Comparison of ENCODE assay signal across 20 cellular contexts in genomic region chr14:92244805-92245204, GRCh38.
DNase-seq lines count a peak whose midpoint lies in the region; ATAC-seq, FAIRE-seq and TF ChIP-seq lines count a peak whose summit lies in the region.
"Had no signal": no experiment of that assay in that cellular context is flagged by ENCODE, and none has a peak within 500 bp of the region (broad histone marks: within the 10 kb centered on the region; RNA-seq: fewer than 3 reads in every experiment).

No MANE protein-coding gene starts in this region.

- no peaks in the 10 kb centered on the region for H3K27me3 Mint-ChIP-seq in activated naive CD4-positive, alpha-beta T cell treated with anti-CD3 and anti-CD28 coated beads, Interleukin-2, amount 50 U/mL, for 24 hours
- peaks cover 7% of the 10 kb centered on the region for H3K27me3 Mint-ChIP-seq in activated T-cell treated with anti-CD3 and anti-CD28 coated beads, Interleukin-2, amount 50 U/mL, for 24 hours

- BruUV-seq in HCT116 (replicated peaks; lab: Mats Ljungman, UMichigan) (no TSS peak), GM12878 (replicated peaks; lab: Mats Ljungman, UMichigan) (no TSS peak)

- POLR2A ChIA-PET in HCT116 (lab: Charles Lee) = no interaction called here
- POLR2A ChIA-PET in GM12878 (lab: Charles Lee) = no interaction called here

- H3K4me3 Mint-ChIP-seq in activated naive CD4-positive, alpha-beta T cell treated with anti-CD3 and anti-CD28 coated beads, Interleukin-2, amount 50 U/mL, for 24 hours = no peak overlapping the region
- no peak overlapping the region for H3K4me3 Mint-ChIP-seq in activated T-cell treated with anti-CD3 and anti-CD28 coated beads, Interleukin-2, amount 50 U/mL, for 24 hours
- H3K4me3 Mint-ChIP-seq: CD4-positive, alpha-beta T cell; HFFc6 had no signal

- H3K27me3 ChIP-seq in HCT116 (ENCODE audit: insufficient read depth, low read length) (no peaks in the 10 kb centered on the region), GM12878 (replicated peaks in 1 of 2; ENCODE audit: control insufficient read depth in 2 of 2, insufficient read depth in 2 of 2, low read length in 1 of 2) (no peaks in the 10 kb centered on the region)

- TF ChIP-seq CTCF in HCT116 (IDR thresholded peaks at IDR 0.05 in 2 of 3, conservative IDR thresholded peaks at IDR 0.05 in 1 of 3; ENCODE audit: borderline replicate concordance in 1 of 3, insufficient read depth in 1 of 3, low read depth in 2 of 3, low read length in 2 of 3) (no peak), GM12878 (IDR thresholded peaks at IDR 0.05 in 2 of 3, conservative IDR thresholded peaks at IDR 0.05 in 1 of 3; ENCODE audit: control insufficient read depth in 2 of 3, extremely low read depth in 1 of 3, insufficient read depth in 1 of 3, low read depth in 3 of 3, low read length in 3 of 3) (no peak)

- ATAC-seq in HCT116 (no peak), GM12878 (no peak), GM21825 (IDR thresholded peaks at IDR 0.05; ENCODE audit: unreplicated experiment) (no peak)

- TF ChIP-seq EP300 in GM12878 (IDR thresholded peaks at IDR 0.05; ENCODE audit: borderline replicate concordance in 1 of 2, control insufficient read depth in 1 of 2, low read depth in 2 of 2, low read length in 2 of 2) = no peak

- no peaks in the 10 kb centered on the region for H3K4me1 Mint-ChIP-seq in activated naive CD4-positive, alpha-beta T cell treated with anti-CD3 and anti-CD28 coated beads, Interleukin-2, amount 50 U/mL, for 24 hours
- peaks cover 3% of the 10 kb centered on the region for H3K4me1 Mint-ChIP-seq in activated T-cell treated with anti-CD3 and anti-CD28 coated beads, Interleukin-2, amount 50 U/mL, for 24 hours (ENCODE audit: low read depth)

- H3K36me3 Mint-ChIP-seq in activated naive CD4-positive, alpha-beta T cell treated with anti-CD3 and anti-CD28 coated beads, Interleukin-2, amount 50 U/mL, for 24 hours = peaks cover 8% of the 10 kb centered on the region
- peaks cover 5% of the 10 kb centered on the region for H3K36me3 Mint-ChIP-seq in activated T-cell treated with anti-CD3 and anti-CD28 coated beads, Interleukin-2, amount 50 U/mL, for 24 hours (ENCODE audit: low read depth)

- H3K9me3 ChIP-seq in HCT116 (ENCODE audit: control insufficient read depth in 1 of 2, insufficient read depth in 1 of 2, low read depth in 1 of 2, low read length in 2 of 2) (peaks cover 8 to 22% of the 10 kb centered on the region in 2 experiments; a peak in 2 of 4 replicates), GM12878 (replicated peaks; ENCODE audit: control insufficient read depth, insufficient read depth, low read length) (peaks cover 11% of the 10 kb centered on the region), iPS-18c (ENCODE audit: control insufficient read depth, insufficient read depth, low read length) (peaks cover 17% of the 10 kb centered on the region)
- H3K9me3 ChIP-seq: HAP-1 had no signal

- DNase-seq in activated naive CD4-positive, alpha-beta T cell treated with anti-CD3 and anti-CD28 coated beads, Interleukin-2, amount 50 U/mL, for 16 hours = no peak
- no peak for DNase-seq in HCT116 (ENCODE audit: low read depth, low spot score)
- DNase-seq in GM12878 (ENCODE audit: low read depth, low spot score) = no peak
- no peak for DNase-seq in activated T-cell treated with anti-CD3 and anti-CD28 coated beads, Interleukin-2, amount 50 U/mL, for 24 hours
- DNase-seq in ACHN = no peak
- DNase-seq: AML-193; Caco-2; CD4-positive, alpha-beta T cell; DMS79 treated with DMSO at 0.1 percent for 48 hours; GM23248; HFFc6 had no signal

- peak overlapping the region; percentile 23 for H3K27ac Mint-ChIP-seq in activated naive CD4-positive, alpha-beta T cell treated with anti-CD3 and anti-CD28 coated beads, Interleukin-2, amount 50 U/mL, for 24 hours
- no peak overlapping the region for H3K27ac Mint-ChIP-seq in activated T-cell treated with anti-CD3 and anti-CD28 coated beads, Interleukin-2, amount 50 U/mL, for 24 hours
- H3K27ac Mint-ChIP-seq: CD4-positive, alpha-beta T cell; HFFc6 had no signal

- FAIRE-seq in GM12878 (lab: Jason Lieb, UNC) = no peak
- FAIRE-seq: D721Med, GM12891, GM19239 had no signal

- no peaks in the 10 kb centered on the region for H3K9me2 ChIP-seq in HCT116 (ENCODE audit: insufficient read depth)

- TF ChIP-seq RAD21 in HCT116 (IDR thresholded peaks at IDR 0.05; ENCODE audit: low read depth) = no peak
- TF ChIP-seq RAD21 in GM12878 (IDR thresholded peaks at IDR 0.05; ENCODE audit: insufficient read depth, low read depth, low read length) = no peak

- H2AFZ ChIP-seq in HCT116 (ENCODE audit: low read depth, low read length, poor library complexity, severe bottlenecking) (no peak overlapping the region), GM12878 (ENCODE audit: control insufficient read depth, low read depth, low read length) (no peak overlapping the region)
- H2AFZ ChIP-seq: GM23248 had no signal

- RAD21 ChIA-PET in HCT116 (lab: Charles Lee; ENCODE audit: low non-redundant PET in 1 of 2, low total read pairs in 2 of 2, uncharacterized antibody in 2 of 2, unreplicated experiment in 2 of 2) = no interaction called here
- RAD21 ChIA-PET in GM12878 (lab: Charles Lee; ENCODE audit: unreplicated experiment) = no interaction called here

- intact Hi-C loops in HCT116 (cut with micrococcal nuclease) = no loop called here
- intact Hi-C loops in GM12878 (cut with micrococcal nuclease; ENCODE audit: unreplicated experiment) = no loop called here

- CTCF ChIA-PET in HCT116 (lab: Charles Lee) (no interaction called here), GM12878 (lab: Yijun Ruan, JAX) (no interaction called here)

- H3K27ac ChIP-seq in HCT116 (ENCODE audit: low read depth, low read length) (no peak overlapping the region), GM12878 (ENCODE audit: control insufficient read depth, insufficient read depth) (no peak overlapping the region)
- H3K27ac ChIP-seq: C4-2B, GM23248, KMS-11 had no signal

- TF ChIP-seq POLR2A in HCT116 (IDR thresholded peaks at IDR 0.05; ENCODE audit: borderline replicate concordance, extremely low read depth, insufficient read depth, insufficient read length) (no peak), GM12878 (IDR thresholded peaks at IDR 0.05; ENCODE audit: low read depth, low read length) (no peak)

- no peaks in the 10 kb centered on the region for H3K36me3 ChIP-seq in HCT116 (ENCODE audit: control insufficient read depth in 1 of 2, insufficient read depth in 2 of 2, low read length in 2 of 2)
- H3K36me3 ChIP-seq in GM12878 (ENCODE audit: control insufficient read depth in 2 of 2, insufficient read depth in 2 of 2, low read length in 1 of 2) = no peaks in the 10 kb centered on the region
- H3K36me3 ChIP-seq: HAP-1 had no signal

- H3K4me3 ChIP-seq in HCT116 (replicated peaks in 1 of 2; ENCODE audit: low read depth in 1 of 2, low read length in 2 of 2) (no peak overlapping the region), GM12878 (no peak overlapping the region), iPS-18c (ENCODE audit: insufficient read depth, low read depth, low read length) (peak overlapping the region; percentile 24; the same call in 1 of the 2 replicates)
- H3K4me3 ChIP-seq: GM23248, HAP-1 had no signal

- H3K9ac ChIP-seq in HCT116 (ENCODE audit: low read length) (no peak overlapping the region), GM12878 (ENCODE audit: control insufficient read depth, insufficient read depth, low read length) (no peak overlapping the region)
- H3K9ac ChIP-seq: GM23248, KMS-11 had no signal

- H3K4me1 ChIP-seq in HCT116 (ENCODE audit: control insufficient read depth in 1 of 2, insufficient read depth in 2 of 2, low read length in 2 of 2) = peaks cover 0 to 6% of the 10 kb centered on the region in 2 experiments; a peak in 1 of 4 replicates
- H3K4me1 ChIP-seq in GM12878 (ENCODE audit: control insufficient read depth, insufficient read depth, low read length) = no peaks in the 10 kb centered on the region
- H3K4me1 ChIP-seq: Caco-2, HAP-1 had no signal

- H3K4me2 ChIP-seq in HCT116 (ENCODE audit: low read length) (no peak overlapping the region), GM12878 (ENCODE audit: control insufficient read depth, insufficient read depth) (no peak overlapping the region)
- H3K4me2 ChIP-seq: KMS-11 had no signal

- H3K79me2 ChIP-seq in HCT116 (ENCODE audit: insufficient read depth, low read length) (no peaks in the 10 kb centered on the region), GM12878 (ENCODE audit: control insufficient read depth, insufficient read depth, low read length) (no peaks in the 10 kb centered on the region)

- SMC1A ChIA-PET in GM12878 (lab: Charles Lee; ENCODE audit: uncharacterized antibody, unreplicated experiment) = no interaction called here

- H3K9me3 Mint-ChIP-seq in activated naive CD4-positive, alpha-beta T cell treated with anti-CD3 and anti-CD28 coated beads, Interleukin-2, amount 50 U/mL, for 24 hours = peaks cover 9% of the 10 kb centered on the region
- peaks cover 32% of the 10 kb centered on the region for H3K9me3 Mint-ChIP-seq in activated T-cell treated with anti-CD3 and anti-CD28 coated beads, Interleukin-2, amount 50 U/mL, for 24 hours

- in situ Hi-C loops in GM12878 (cut with MboI) (no loop called here), ACHN (cut with HindIII; ENCODE audit: low pct_ligation_motif_present, low pct_unique_long_range_greater_than_20kb, low sequenced_read_pairs) (no loop called here)

- H4K20me1 ChIP-seq in HCT116 (ENCODE audit: insufficient read depth) (no peaks in the 10 kb centered on the region), GM12878 (ENCODE audit: control insufficient read depth, insufficient read depth) (no peaks in the 10 kb centered on the region)

TF ChIP-seq in HCT116, 20 proteins besides CTCF, POLR2A, EP300 and RAD21:
- TF ChIP-seq CBX3 (IDR thresholded peaks at IDR 0.05; ENCODE audit: low read depth) (peak; percentile 52; the same call in 1 of the 2 replicates), FOSL1 (IDR thresholded peaks at IDR 0.05; ENCODE audit: low read depth) (no peak)

TF ChIP-seq in GM12878, 131 proteins besides CTCF, POLR2A, EP300 and RAD21 (continues in another document):
- TF ChIP-seq RFX5 (IDR thresholded peaks at IDR 0.05; ENCODE audit: low read depth, low read length) = no peak
